Comparison of ENCODE assay signal across 21 cellular contexts in genomic region chr1:82319526-82319925, GRCh38.
"Had no signal": no experiment of that assay in that cellular context is flagged by ENCODE, and none has a peak within 500 bp of the region (broad histone marks: within the 10 kb centered on the region; RNA-seq: fewer than 3 reads in every experiment).

No MANE protein-coding gene starts in this region.

- H3K36me3 Mint-ChIP-seq: naive thymus-derived CD4-positive, alpha-beta T cell had no signal

- H3K27ac Mint-ChIP-seq: endodermal cell; naive thymus-derived CD4-positive, alpha-beta T cell; nephron progenitor cell had no signal

- FAIRE-seq: endothelial cell of umbilical vein, urothelium cell line had no signal

- H3K4me3 Mint-ChIP-seq: endodermal cell; naive thymus-derived CD4-positive, alpha-beta T cell; nephron progenitor cell had no signal

- H3K4me1 Mint-ChIP-seq: naive thymus-derived CD4-positive, alpha-beta T cell had no signal

- H3K9me3 ChIP-seq: psoas muscle, stomach, thoracic aorta had no signal

- DNase-seq: effector CD4-positive, alpha-beta T cell; endodermal cell; kidney glomerular epithelial cell; mammary epithelial cell; naive thymus-derived CD4-positive, alpha-beta T cell; nephron progenitor cell; psoas muscle; stimulated activated CD4-positive, alpha-beta T cell treated with anti-CD3 and anti-CD28 coated beads, Interleukin-2, amount 100 ng/mL, for 24 hours; stimulated activated CD4-positive, alpha-beta T cell treated with anti-CD3 and anti-CD28 coated beads, Interleukin-4, amount 100 ng/mL, for 4 hours; stimulated activated naive CD4-positive, alpha-beta T cell; stomach; substantia nigra; trophoblast cell had no signal

- H3K36me3 ChIP-seq: stomach, thoracic aorta had no signal

- H3K4me1 ChIP-seq: psoas muscle, stomach had no signal

- H3K27me3 ChIP-seq: foreskin keratinocyte, hepatocyte, stomach had no signal

- H3K27ac ChIP-seq: coronary artery, foreskin keratinocyte, hepatocyte, psoas muscle, skin epidermis, stomach, thoracic aorta had no signal

- ATAC-seq: naive thymus-derived CD4-positive, alpha-beta T cell; psoas muscle; sciatic nerve had no signal

- H3K4me3 ChIP-seq: coronary artery, hepatocyte, psoas muscle, skin epidermis, stomach, thoracic aorta had no signal
